In the genomic region with DNA sequence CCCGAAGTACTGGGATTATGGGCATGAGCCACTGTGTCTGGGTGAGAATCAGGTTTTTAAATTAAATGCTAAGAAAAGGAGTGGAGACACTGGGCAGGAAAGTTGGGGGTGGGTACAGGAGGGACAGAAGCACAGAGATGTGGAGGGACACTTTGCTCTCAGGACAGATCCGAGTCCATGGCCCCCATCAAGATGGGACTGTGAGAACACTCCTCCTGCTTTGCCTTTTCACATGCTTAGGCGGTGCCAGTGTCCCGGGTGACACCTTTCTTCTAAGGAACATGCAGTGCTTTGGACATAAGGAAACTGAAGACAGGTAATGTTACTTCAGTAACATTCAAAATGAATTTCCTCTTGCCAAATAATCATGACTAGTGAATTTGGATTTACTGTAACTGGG, we compare ENCODE assay signal across 19 cellular contexts. TPM values are rescaled to one million over a fixed set of nuclear protein-coding genes. Genes with fewer than 3 reads are reported as not detected.
DNase-seq lines count a peak whose midpoint lies in the region; ATAC-seq and TF ChIP-seq lines count a peak whose summit lies in the region.
"Had no signal": no experiment of that assay in that cellular context is flagged by ENCODE, and none has a peak within 500 bp of the region (broad histone marks: within the 10 kb centered on the region; RNA-seq: fewer than 3 reads in every experiment).

No MANE protein-coding gene starts in this region.

- H3K4me3 Mint-ChIP-seq in activated CD4-positive, alpha-beta memory T cell treated with anti-CD3 and anti-CD28 coated beads for 36 hours, result no peak overlapping the region
- H3K4me3 Mint-ChIP-seq: activated naive CD8-positive, alpha-beta T cell treated with anti-CD3 and anti-CD28 coated beads, Interleukin-2, amount 10 ng/mL, durations not matched to agents 7 days and 5 days; activated T-helper 1 cell treated with anti-CD3 and anti-CD28 coated beads, Interleukin-12 subunit alpha, Interleukin-12 subunit beta, Interleukin-2, Interleukin-4 antibody, amounts not matched to agents 30 ng/mL and 10 ng/mL and 1 ng/mL, durations not matched to agents 14 hours and 24 hours and 36 hours; naive B cell; stimulated activated naive B cell treated with anti-CD40 and anti-IgM and Interleukin-4, amounts not matched to agents 10 μg/mL and 1 μg/mL and 100 μg/mL, for 72 hours had no signal

- no peaks in the 10 kb centered on the region for H3K27me3 ChIP-seq in PC-3 (ENCODE audit: low read length)
- no peaks in the 10 kb centered on the region for H3K27me3 ChIP-seq in lower lobe of right lung (ENCODE audit: low read depth)
- no peaks in the 10 kb centered on the region for H3K27me3 ChIP-seq in subcutaneous abdominal adipose tissue (ENCODE audit: control insufficient read depth in 5 of 5, insufficient read depth in 4 of 5, low read length in 5 of 5)
- H3K27me3 ChIP-seq: body of pancreas had no signal

- H3K4me3 ChIP-seq in PC-3 (ENCODE audit: low read length) (no peak overlapping the region), lower lobe of right lung (no peak overlapping the region), subcutaneous abdominal adipose tissue (ENCODE audit: low read depth in 1 of 5, low read length in 5 of 5) (no peak overlapping the region)
- H3K4me3 ChIP-seq: body of pancreas had no signal

- BruUV-seq in PC-3 (replicated peaks; lab: Mats Ljungman, UMichigan), result no TSS peak

- H3K4me1 Mint-ChIP-seq in activated CD4-positive, alpha-beta memory T cell treated with anti-CD3 and anti-CD28 coated beads for 36 hours (ENCODE audit: low read depth), result peaks cover 21% of the 10 kb centered on the region

- H3F3A ChIP-seq in PC-3 (ENCODE audit: low read length, unreplicated experiment), result no peaks in the 10 kb centered on the region

- peaks cover 6% of the 10 kb centered on the region; the same call in 1 of the 2 replicates for H4K20me1 ChIP-seq in PC-3 (ENCODE audit: low read length)

- H3K4me2 ChIP-seq in PC-3 (ENCODE audit: low read length), result peak overlapping the region; percentile 61

- DNase-seq in PC-3 (no peak), lower lobe of right lung (no peak), NCI-H1436 treated with DMSO at 0.1 percent for 48 hours (lab: John Stamatoyannopoulos, UW) (no peak), AG20443 (ENCODE audit: low spot score) (no peak)
- DNase-seq in activated CD4-positive, alpha-beta memory T cell treated with anti-CD3 and anti-CD28 coated beads for 36 hours, result no peak
- DNase-seq: activated naive CD8-positive, alpha-beta T cell treated with anti-CD3 and anti-CD28 coated beads, Interleukin-2, amount 10 ng/mL, durations not matched to agents 7 days and 5 days; cortex of kidney; DND-41; KG1; naive B cell; NCI-H510A; stimulated activated naive B cell treated with anti-CD40 and anti-IgM and Interleukin-4, amounts not matched to agents 10 μg/mL and 1 μg/mL and 100 μg/mL, for 72 hours; trophoblast cell had no signal

- no peak overlapping the region for H3K27ac Mint-ChIP-seq in activated CD4-positive, alpha-beta memory T cell treated with anti-CD3 and anti-CD28 coated beads for 36 hours
- H3K27ac Mint-ChIP-seq: activated naive CD8-positive, alpha-beta T cell treated with anti-CD3 and anti-CD28 coated beads, Interleukin-2, amount 10 ng/mL, durations not matched to agents 7 days and 5 days; activated T-helper 1 cell treated with anti-CD3 and anti-CD28 coated beads, Interleukin-12 subunit alpha, Interleukin-12 subunit beta, Interleukin-2, Interleukin-4 antibody, amounts not matched to agents 30 ng/mL and 10 ng/mL and 1 ng/mL, durations not matched to agents 14 hours and 24 hours and 36 hours; stimulated activated naive B cell treated with anti-CD40 and anti-IgM and Interleukin-4, amounts not matched to agents 10 μg/mL and 1 μg/mL and 100 μg/mL, for 72 hours had no signal

- H3K79me2 ChIP-seq in PC-3 (ENCODE audit: low read length), result peaks cover 26% of the 10 kb centered on the region

- no peak for TF ChIP-seq CTCF in PC-3 (conservative IDR thresholded peaks at IDR 0.05; ENCODE audit: low read depth, low read length)
- no peak for TF ChIP-seq CTCF in lower lobe of right lung (IDR thresholded peaks at IDR 0.05)

- H3K36me3 Mint-ChIP-seq in activated CD4-positive, alpha-beta memory T cell treated with anti-CD3 and anti-CD28 coated beads for 36 hours, result peaks cover 23% of the 10 kb centered on the region

- H3K27ac ChIP-seq in PC-3 (ENCODE audit: low read length), result no peak overlapping the region
- H3K27ac ChIP-seq in lower lobe of right lung, result peak overlapping the region; percentile 5
- peak overlapping the region; percentile 87 for H3K27ac ChIP-seq in subcutaneous abdominal adipose tissue (ENCODE audit: low read depth, low read length)

- intact Hi-C loops in PC-3 (cut with micrococcal nuclease), result loop anchor here (2.0 kb wide), 1 partner anchor 15 kb away; no protein-coding TSS in a partner anchor
- intact Hi-C loops in lower lobe of right lung (cut with DNase I), result no loop called here
- intact Hi-C loops in activated CD4-positive, alpha-beta memory T cell treated with anti-CD3 and anti-CD28 coated beads for 36 hours (cut with micrococcal nuclease), result no loop called here

- no peaks in the 10 kb centered on the region for H3K9me2 ChIP-seq in PC-3 (replicated peaks; ENCODE audit: low read length)

- H2AFZ ChIP-seq in PC-3 (ENCODE audit: low read length), result no peak overlapping the region

- no peak for ATAC-seq in PC-3
- ATAC-seq in esophagus mucosa, result peak; percentile 54
- ATAC-seq in lower lobe of right lung, result no peak
- ATAC-seq in GM19023 (IDR thresholded peaks at IDR 0.05; ENCODE audit: unreplicated experiment), result no peak
- ATAC-seq: sciatic nerve; stimulated activated naive B cell treated with anti-CD40 and anti-IgM and Interleukin-4, amounts not matched to agents 10 μg/mL and 1 μg/mL and 100 μg/mL, for 72 hours had no signal

- H3K9me3 Mint-ChIP-seq in activated CD4-positive, alpha-beta memory T cell treated with anti-CD3 and anti-CD28 coated beads for 36 hours, result no peaks in the 10 kb centered on the region
- H3K9me3 Mint-ChIP-seq: activated naive CD8-positive, alpha-beta T cell treated with anti-CD3 and anti-CD28 coated beads, Interleukin-2, amount 10 ng/mL, durations not matched to agents 7 days and 5 days; activated T-helper 1 cell treated with anti-CD3 and anti-CD28 coated beads, Interleukin-12 subunit alpha, Interleukin-12 subunit beta, Interleukin-2, Interleukin-4 antibody, amounts not matched to agents 30 ng/mL and 10 ng/mL and 1 ng/mL, durations not matched to agents 14 hours and 24 hours and 36 hours; naive B cell; stimulated activated naive B cell treated with anti-CD40 and anti-IgM and Interleukin-4, amounts not matched to agents 10 μg/mL and 1 μg/mL and 100 μg/mL, for 72 hours had no signal

- no peaks in the 10 kb centered on the region for H3K9me3 ChIP-seq in PC-3 (ENCODE audit: low read length)
- H3K9me3 ChIP-seq in lower lobe of right lung, result no peaks in the 10 kb centered on the region
- H3K9me3 ChIP-seq in subcutaneous abdominal adipose tissue (ENCODE audit: control insufficient read depth in 5 of 5, low read length in 5 of 5), result no peaks in the 10 kb centered on the region
- H3K9me3 ChIP-seq: body of pancreas had no signal

- no peaks in the 10 kb centered on the region for H3K27me3 Mint-ChIP-seq in activated CD4-positive, alpha-beta memory T cell treated with anti-CD3 and anti-CD28 coated beads for 36 hours
- H3K27me3 Mint-ChIP-seq: activated naive CD8-positive, alpha-beta T cell treated with anti-CD3 and anti-CD28 coated beads, Interleukin-2, amount 10 ng/mL, durations not matched to agents 7 days and 5 days; naive B cell; stimulated activated naive B cell treated with anti-CD40 and anti-IgM and Interleukin-4, amounts not matched to agents 10 μg/mL and 1 μg/mL and 100 μg/mL, for 72 hours had no signal

- peaks cover 17% of the 10 kb centered on the region for H3K4me1 ChIP-seq in PC-3 (ENCODE audit: insufficient read depth, low read length)
- H3K4me1 ChIP-seq in lower lobe of right lung, result peaks cover 15% of the 10 kb centered on the region
- peaks cover 8 to 36% (median 30%) of the 10 kb centered on the region in 5 donors for H3K4me1 ChIP-seq in subcutaneous abdominal adipose tissue (ENCODE audit: control insufficient read depth in 5 of 5, insufficient read depth in 5 of 5, low read length in 5 of 5)

- H3K9ac ChIP-seq in PC-3 (ENCODE audit: low read length) (no peak overlapping the region), subcutaneous abdominal adipose tissue (ENCODE audit: low read length in 5 of 5) (peak overlapping the region in 2 of 5 donors; percentile 44 to 73)

- POLR2A ChIA-PET in PC-3 (lab: Charles Lee; ENCODE audit: unreplicated experiment), result no interaction called here
- POLR2A ChIA-PET in activated CD4-positive, alpha-beta memory T cell treated with anti-CD3 and anti-CD28 coated beads for 36 hours (lab: Charles Lee), result no interaction called here

- peaks cover 18% of the 10 kb centered on the region for H3K36me3 ChIP-seq in PC-3 (ENCODE audit: low read depth, low read length)
- H3K36me3 ChIP-seq in lower lobe of right lung, result peaks cover 54% of the 10 kb centered on the region
- peaks cover 4 to 29% (median 15%) of the 10 kb centered on the region in 5 donors for H3K36me3 ChIP-seq in subcutaneous abdominal adipose tissue (ENCODE audit: control insufficient read depth in 5 of 5, insufficient read depth in 5 of 5, low read length in 5 of 5)

- CTCF ChIA-PET in PC-3 (lab: Charles Lee), result interaction anchor here (0.7 kb wide), 1 partner anchor 56 kb away, joined by 4 read pairs; no protein-coding TSS in a partner anchor
- CTCF ChIA-PET in activated CD4-positive, alpha-beta memory T cell treated with anti-CD3 and anti-CD28 coated beads for 36 hours (lab: Charles Lee), result no interaction called here

RNA-seq across cellular contexts. Expression of gene SLC25A33, which starts 16.7 kb away (rescaled TPM):
- total RNA-seq in PC-3 (2014; rRNA removed) (11.8 and 14.5 TPM in 2 replicates), esophagus mucosa (3.6 TPM), lower lobe of right lung (3.9 TPM)
- 1 to 10 TPM; 5.4 to 6.1 TPM for total RNA-seq in activated CD4-positive, alpha-beta memory T cell treated with anti-CD3 and anti-CD28 coated beads for 36 hours

RNA-seq across cellular contexts. Expression of gene TMEM201, which starts 32.8 kb away (rescaled TPM):
- 13.8 and 18.4 TPM in 2 replicates for total RNA-seq in PC-3 (2014; rRNA removed)
- total RNA-seq in esophagus mucosa, result 7.7 TPM
- total RNA-seq in lower lobe of right lung, result 8.2 TPM
- 10 to 100 TPM; 12.2 to 14.0 TPM for total RNA-seq in activated CD4-positive, alpha-beta memory T cell treated with anti-CD3 and anti-CD28 coated beads for 36 hours
